10 cellular contexts compared by ENCODE assay signal in genomic region chr2:99085400-99085799, GRCh38. TPM values are rescaled to one million over a fixed set of nuclear protein-coding genes. Genes with fewer than 3 reads are reported as not detected.
A peak's percentile ranks its signal among the peaks of the same experiment; 100 is the strongest.
DNase-seq lines count a peak whose midpoint lies in the region; ATAC-seq and TF ChIP-seq lines count a peak whose summit lies in the region.
"Had no signal": no experiment of that assay in that cellular context is flagged by ENCODE, and none has a peak within 500 bp of the region (broad histone marks: within the 10 kb centered on the region; RNA-seq: fewer than 3 reads in every experiment).

No MANE protein-coding gene starts in this region.

- ATAC-seq in WTC11 (peak; percentile 51; the same call in 1 of the 2 replicates), HG03196 (IDR thresholded peaks at IDR 0.05; ENCODE audit: unreplicated experiment) (no peak)

- DNase-seq in NCI-H146 (lab: John Stamatoyannopoulos, UW): peak; percentile 8
- DNase-seq in NCI-H146 treated with DMSO at 0.1 percent for 48 hours (lab: John Stamatoyannopoulos, UW; ENCODE audit: unreplicated experiment): no peak
- DNase-seq in HT1080 (ENCODE audit: low read depth): peak; percentile 8
- peak; percentile 19 for DNase-seq in WTC11 (ENCODE audit: low spot score)
- no peak for DNase-seq in stimulated activated CD4-positive, alpha-beta T cell treated with anti-CD3 and anti-CD28 coated beads, Interleukin-4, amount 100 ng/mL, for 4 hours
- DNase-seq in NCI-H226: no peak
- DNase-seq: NCI-H446 had no signal

- TF ChIP-seq RAD21 in liver (IDR thresholded peaks at IDR 0.05): peak; percentile 17 to 29

- H3K36me3 ChIP-seq in liver (ENCODE audit: control insufficient read depth in 4 of 4, insufficient read depth in 3 of 4, low read depth in 1 of 4, low read length in 3 of 4): no peaks in the 10 kb centered on the region
- H3K36me3 ChIP-seq: BLaER1 treated with 17β-estradiol and CSF1 and Interleukin-3, amounts not matched to agents 10 nM and 100 nM had no signal

- TF ChIP-seq CTCF in WTC11 (IDR thresholded peaks at IDR 0.05) (no peak), liver (IDR thresholded peaks at IDR 0.05; ENCODE audit: low read depth, low read length, missing input control) (peak; percentile 20)

- no peaks in the 10 kb centered on the region for H3K9me3 ChIP-seq in liver (ENCODE audit: control insufficient read depth in 4 of 4, low read length in 3 of 4)

- H3K27ac Mint-ChIP-seq in WTC11: no peak overlapping the region

- peaks cover 9% of the 10 kb centered on the region for H3K27me3 Mint-ChIP-seq in WTC11 (ENCODE audit: low read depth)

- H3K4me3 Mint-ChIP-seq in WTC11: no peak overlapping the region

- whole genome bisulfite sequencing in liver: 69% methylated on average over 2 of the region's 2 CpGs

- no peaks in the 10 kb centered on the region for H3K27me3 ChIP-seq in liver (ENCODE audit: control insufficient read depth in 4 of 4, insufficient read depth in 4 of 4, low read length in 3 of 4)
- H3K27me3 ChIP-seq: BLaER1 treated with 17β-estradiol and CSF1 and Interleukin-3, amounts not matched to agents 10 nM and 100 nM had no signal

- CTCF ChIA-PET in WTC11 (lab: Charles Lee): interaction anchor here (0.6 to 1.5 kb wide), 11 partner anchors 32 to 598 kb away, joined by 3 to 5 read pairs (median 4); no protein-coding TSS in a partner anchor

- POLR2A ChIA-PET in WTC11 (lab: Charles Lee): interaction anchor here (0.6 kb wide), 1 partner anchor 980 kb away, joined by 5 read pairs; no protein-coding TSS in a partner anchor

- peaks cover 11% of the 10 kb centered on the region for H3K4me1 Mint-ChIP-seq in WTC11

- H3K4me3 ChIP-seq in liver (ENCODE audit: low read depth in 1 of 3, low read length in 3 of 3): no peak overlapping the region
- H3K4me3 ChIP-seq: BLaER1 treated with 17β-estradiol and CSF1 and Interleukin-3, amounts not matched to agents 10 nM and 100 nM had no signal

- no peaks in the 10 kb centered on the region for H3K36me3 Mint-ChIP-seq in WTC11

- H3K27ac ChIP-seq in liver (ENCODE audit: low read depth in 1 of 2, low read length in 2 of 2): no peak overlapping the region
- H3K27ac ChIP-seq: BLaER1 treated with 17β-estradiol and CSF1 and Interleukin-3, amounts not matched to agents 10 nM and 100 nM had no signal

- H3K9ac ChIP-seq in liver (ENCODE audit: low read depth in 1 of 2, low read length in 2 of 2): no peak overlapping the region
- H3K9ac ChIP-seq: BLaER1 treated with 17β-estradiol and CSF1 and Interleukin-3, amounts not matched to agents 10 nM and 100 nM had no signal

- no peaks in the 10 kb centered on the region for H3K4me1 ChIP-seq in liver (ENCODE audit: control insufficient read depth in 4 of 4, insufficient read depth in 4 of 4, low read length in 3 of 4)

- 0 out of 2 replicates have a peak, but pooled peaks cover 3% of the 10 kb centered on the region for H3K9me3 Mint-ChIP-seq in WTC11

TF ChIP-seq in WTC11, 78 proteins besides CTCF, POLR2A, EP300 and RAD21 (continues in another document):
- no peak for TF ChIP-seq ZNF263 (CRISPR knock-in tag; IDR thresholded peaks at IDR 0.05; ENCODE audit: low read depth)
- no peak for TF ChIP-seq ETV6 (CRISPR knock-in tag; IDR thresholded peaks at IDR 0.05)
- TF ChIP-seq FOXJ3 (CRISPR knock-in tag; IDR thresholded peaks at IDR 0.05; ENCODE audit: borderline replicate concordance): no peak
- no peak for TF ChIP-seq STAT6 (CRISPR knock-in tag; conservative IDR thresholded peaks at IDR 0.05; ENCODE audit: low read depth)
- TF ChIP-seq GABPB1 (CRISPR knock-in tag; IDR thresholded peaks at IDR 0.05): no peak
- TF ChIP-seq MAX (CRISPR knock-in tag; IDR thresholded peaks at IDR 0.05): no peak
- no peak for TF ChIP-seq E2F5 (CRISPR knock-in tag; IDR thresholded peaks at IDR 0.05)

TF ChIP-seq in liver, 16 proteins besides CTCF, POLR2A, EP300 and RAD21:
- no peak for TF ChIP-seq SP1 (IDR thresholded peaks at IDR 0.05)
- no peak for TF ChIP-seq NR2F2 (IDR thresholded peaks at IDR 0.05)

RNA-seq across cellular contexts. Expression of gene C2orf15, which starts 56.1 kb away (rescaled TPM):
- 0.23 TPM in 2 replicates for total RNA-seq in HT1080 (2014; rRNA removed; shearing (Covaris generic))
- 0.20 and 0.44 TPM in 2 replicates for polyA plus RNA-seq in HT1080 (2015; cell fraction: cytosol; rRNA removed)
- 0.08 and 0.51 TPM in 2 replicates for polyA plus RNA-seq in HT1080 (2015; cell fraction: nucleus; rRNA removed)
- total RNA-seq in WTC11 (2021): 6.0 to 7.0 TPM (median 6.1 TPM) in 3 replicates
- under 1 TPM; 0.33 to 0.65 TPM for total RNA-seq in liver
- under 1 TPM; 0.24 to 0.25 TPM for polyA plus RNA-seq in liver

Comparison
In these comparisons a context has a peak if more than half of its experiments do, and no peak if none do; other contexts are left out.
1. DNase-seq: peak in NCI-H146 (single experiment), HT1080 (single experiment) and WTC11 (single experiment); none in NCI-H146 treated with DMSO at 0.1 percent for 48 hours (single experiment), stimulated activated CD4-positive, alpha-beta T cell treated with anti-CD3 and anti-CD28 coated beads, Interleukin-4, amount 100 ng/mL, for 4 hours (0 of 2) and NCI-H226 (single experiment).